ENCODE assay signal across 8 cellular contexts in the genomic region with DNA sequence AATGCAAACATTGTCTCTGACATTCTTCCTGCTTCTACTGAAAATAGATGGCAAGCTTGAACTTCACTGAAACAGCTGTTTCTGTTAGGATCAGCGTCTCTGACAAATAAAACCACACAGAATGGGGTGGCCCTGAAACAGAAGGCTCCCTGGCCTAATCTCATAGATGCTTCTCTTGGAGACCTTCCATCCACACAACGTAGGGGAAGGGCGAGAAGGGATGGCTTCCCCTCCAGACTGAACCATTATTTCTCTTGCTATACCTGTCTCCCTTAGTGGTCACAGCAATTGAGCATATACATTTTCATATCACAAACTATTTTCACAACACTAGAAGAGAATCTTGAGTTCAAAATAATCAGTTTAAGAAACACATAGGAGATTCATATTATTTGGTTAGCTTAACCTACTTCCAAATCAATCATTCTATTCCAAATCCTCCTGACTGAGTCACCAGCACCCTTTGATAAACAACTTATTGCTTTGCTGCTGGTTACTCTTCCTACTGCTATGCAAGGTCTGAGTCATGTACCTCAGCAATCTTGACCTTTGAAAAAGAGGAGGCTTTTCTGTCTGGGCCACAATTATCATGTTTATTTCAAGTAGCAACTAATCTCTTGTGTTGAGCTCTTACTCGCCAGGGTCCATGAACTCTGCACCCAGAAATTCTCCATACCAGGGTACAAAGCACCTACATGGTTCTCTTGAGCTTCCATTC. TPM values are rescaled to one million over a fixed set of nuclear protein-coding genes. Genes with fewer than 3 reads are reported as not detected.
DNase-seq lines count a peak whose midpoint lies in the region; ATAC-seq and TF ChIP-seq lines count a peak whose summit lies in the region.

No MANE protein-coding gene starts in this region.

- DNase-seq in H4 (ENCODE audit: low spot score) = peak; percentile 79
- DNase-seq in activated CD4-positive, alpha-beta T cell treated with anti-CD3 and anti-CD28 coated beads, Interleukin-2, amount 50 U/mL, for 4 hours = peak; percentile 16 to 23
- peak; percentile 84 to 91 for DNase-seq in foreskin fibroblast
- DNase-seq in superior temporal gyrus (ENCODE audit: extremely low spot score) = no peak
- no peak for DNase-seq in SHP77 treated with DMSO at 0.1 percent for 48 hours (lab: John Stamatoyannopoulos, UW)

- peaks cover 2 to 19% (median 8%) of the 10 kb centered on the region in 3 donors for H3K4me1 ChIP-seq in skeletal muscle tissue (ENCODE audit: control insufficient read depth in 3 of 3, insufficient read depth in 3 of 3, low read length in 3 of 3)

- H3K9ac ChIP-seq in skeletal muscle tissue (ENCODE audit: low read depth in 1 of 3, low read length in 3 of 3) = no peak overlapping the region

- H3K9me3 ChIP-seq in skeletal muscle tissue (ENCODE audit: control insufficient read depth in 3 of 3, low read length in 3 of 3) = no peaks in the 10 kb centered on the region

- H3K27ac ChIP-seq in skeletal muscle tissue (ENCODE audit: low read depth, low read length) = peak overlapping the region; percentile 3

- ATAC-seq in HG03354 (IDR thresholded peaks at IDR 0.05; ENCODE audit: poor library complexity, severe bottlenecking, unreplicated experiment) = no peak
- no peak for ATAC-seq in GM21367 (IDR thresholded peaks at IDR 0.05; ENCODE audit: unreplicated experiment)

- H3K36me3 ChIP-seq in skeletal muscle tissue (ENCODE audit: control insufficient read depth in 3 of 3, insufficient read depth in 3 of 3, low read length in 3 of 3) = no peaks in the 10 kb centered on the region

- no peak overlapping the region for H3K4me3 ChIP-seq in foreskin fibroblast (ENCODE audit: low read depth in 1 of 2, low read length in 2 of 2)
- no peak overlapping the region for H3K4me3 ChIP-seq in skeletal muscle tissue (ENCODE audit: low read length in 3 of 3)

- no peak for TF ChIP-seq CTCF in foreskin fibroblast (IDR thresholded peaks at IDR 0.05; ENCODE audit: low read depth, low read length)

- no peaks in the 10 kb centered on the region for H3K27me3 ChIP-seq in skeletal muscle tissue (ENCODE audit: control insufficient read depth in 3 of 3, insufficient read depth in 3 of 3, low read length in 3 of 3)

RNA-seq across cellular contexts. Expression of a gene that starts 45.5 kb away (rescaled TPM):
- 22.4 and 22.5 TPM in 2 replicates for total RNA-seq in H4 (2014; rRNA removed; shearing (Covaris generic))
- total RNA-seq in skeletal muscle tissue = 19.8 TPM

Comparison
In these comparisons a context has a peak if more than half of its experiments do, and no peak if none do; other contexts are left out.
1. DNase-seq: peak in H4 (single experiment), activated CD4-positive, alpha-beta T cell treated with anti-CD3 and anti-CD28 coated beads, Interleukin-2, amount 50 U/mL, for 4 hours (2 of 2) and foreskin fibroblast (2 of 2); none in superior temporal gyrus (single experiment) and SHP77 treated with DMSO at 0.1 percent for 48 hours (single experiment).